18 cellular contexts compared by ENCODE assay signal in the genomic region with DNA sequence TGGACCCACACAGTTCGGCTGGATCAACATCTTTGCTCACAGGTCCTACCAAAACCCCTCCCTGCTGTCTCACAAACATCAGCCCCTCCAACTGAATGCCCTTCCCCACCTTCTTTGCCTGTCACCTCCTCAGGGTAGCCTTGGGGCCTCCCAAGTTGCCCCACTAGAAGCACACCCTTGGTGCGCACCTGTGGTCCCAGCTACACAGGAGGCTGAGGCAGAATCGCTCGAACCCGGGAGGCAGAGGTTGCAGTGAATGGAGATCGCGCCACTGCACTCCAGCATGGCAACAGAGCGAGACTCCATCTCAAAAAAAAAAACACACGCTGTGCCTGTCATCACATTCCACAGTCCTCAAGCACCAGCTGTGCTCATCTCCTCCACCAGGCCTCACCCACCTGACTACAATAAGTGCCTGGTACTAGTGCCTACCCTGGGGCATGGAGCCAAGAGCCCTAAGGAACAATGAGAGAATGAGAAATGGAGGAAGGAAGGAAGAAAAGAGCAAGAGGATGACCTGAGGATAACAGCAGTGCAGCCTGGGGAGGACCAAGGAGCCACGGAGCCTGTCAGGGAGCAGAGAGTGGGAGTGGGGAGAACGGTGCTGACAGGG. TPM values are rescaled to one million over a fixed set of nuclear protein-coding genes. Genes with fewer than 3 reads are reported as not detected.
A peak's percentile ranks its signal among the peaks of the same experiment; 100 is the strongest.
DNase-seq lines count a peak whose midpoint lies in the region; ATAC-seq, FAIRE-seq and TF ChIP-seq lines count a peak whose summit lies in the region.
"Had no signal": no experiment of that assay in that cellular context is flagged by ENCODE, and none has a peak within 500 bp of the region (broad histone marks: within the 10 kb centered on the region; RNA-seq: fewer than 3 reads in every experiment).

No MANE protein-coding gene starts in this region.

- no peak overlapping the region for H3K27ac ChIP-seq in CD4-positive, alpha-beta memory T cell (ENCODE audit: low read depth, low read length)
- H3K27ac ChIP-seq in osteoblast (ENCODE audit: low read depth, low read length): peak overlapping the region; percentile 25
- H3K27ac ChIP-seq in vagina: no peak overlapping the region
- H3K27ac ChIP-seq: KMS-11 had no signal

- no peaks in the 10 kb centered on the region for H3K27me3 Mint-ChIP-seq in CD4-positive, alpha-beta memory T cell
- no peaks in the 10 kb centered on the region for H3K27me3 Mint-ChIP-seq in activated T-helper 1 cell treated with anti-CD3 and anti-CD28 coated beads, Interleukin-12 subunit alpha, Interleukin-12 subunit beta, Interleukin-2, Interleukin-4 antibody, amounts not matched to agents 30 ng/mL and 10 ng/mL and 1 ng/mL, durations not matched to agents 14 hours and 24 hours and 36 hours (ENCODE audit: insufficient read depth)
- H3K27me3 Mint-ChIP-seq: T-cell had no signal

- no peak for TF ChIP-seq POLR2A in vagina (IDR thresholded peaks at IDR 0.05)

- no peaks in the 10 kb centered on the region for H3K4me1 ChIP-seq in CD4-positive, alpha-beta memory T cell (ENCODE audit: insufficient read depth, low read length)
- peaks cover 8% of the 10 kb centered on the region for H3K4me1 ChIP-seq in osteoblast (ENCODE audit: insufficient read depth, low read length)
- peaks cover 12% of the 10 kb centered on the region for H3K4me1 ChIP-seq in vagina

- peaks cover 23% of the 10 kb centered on the region for H4K20me1 ChIP-seq in osteoblast (ENCODE audit: insufficient read depth, low read length)

- no peaks in the 10 kb centered on the region for H3K27me3 ChIP-seq in CD4-positive, alpha-beta memory T cell (ENCODE audit: insufficient read depth, low read length)
- no peaks in the 10 kb centered on the region for H3K27me3 ChIP-seq in osteoblast (ENCODE audit: insufficient read depth, low read length)
- H3K27me3 ChIP-seq in vagina: no peaks in the 10 kb centered on the region
- H3K27me3 ChIP-seq: spleen had no signal

- no peaks in the 10 kb centered on the region for H3K9me3 ChIP-seq in CD4-positive, alpha-beta memory T cell (ENCODE audit: control insufficient read depth in 1 of 2, low read length in 2 of 2)
- no peaks in the 10 kb centered on the region for H3K9me3 ChIP-seq in osteoblast (ENCODE audit: low read depth, low read length)
- no peaks in the 10 kb centered on the region for H3K9me3 ChIP-seq in vagina
- H3K9me3 ChIP-seq: spleen had no signal

- CTCF ChIA-PET in CD4-positive, alpha-beta memory T cell (lab: Charles Lee; ENCODE audit: partially characterized antibody): no interaction called here

- peak overlapping the region in 4 of 7 donors; percentile 30 to 79 (median 49) for H3K27ac Mint-ChIP-seq in CD4-positive, alpha-beta memory T cell
- peak overlapping the region; percentile 1 for H3K27ac Mint-ChIP-seq in activated T-helper 1 cell treated with anti-CD3 and anti-CD28 coated beads, Interleukin-12 subunit alpha, Interleukin-12 subunit beta, Interleukin-2, Interleukin-4 antibody, amounts not matched to agents 30 ng/mL and 10 ng/mL and 1 ng/mL, durations not matched to agents 14 hours and 24 hours and 36 hours
- H3K27ac Mint-ChIP-seq: T-cell had no signal

- peaks cover 71% of the 10 kb centered on the region for H3K79me2 ChIP-seq in osteoblast (ENCODE audit: insufficient read depth, low read length)

- TF ChIP-seq CTCF in foreskin fibroblast (IDR thresholded peaks at IDR 0.05; ENCODE audit: low read depth, low read length) (no peak), osteoblast (IDR thresholded peaks at IDR 0.05; ENCODE audit: extremely low read depth, low read depth, low read length) (no peak), D721Med (IDR thresholded peaks at IDR 0.05; ENCODE audit: insufficient read depth, missing control alignments) (no peak), vagina (IDR thresholded peaks at IDR 0.05) (no peak)

- peaks cover 71% of the 10 kb centered on the region for H3K36me3 ChIP-seq in CD4-positive, alpha-beta memory T cell (ENCODE audit: insufficient read depth, low read length)
- H3K36me3 ChIP-seq in osteoblast (ENCODE audit: insufficient read depth, low read length) (peaks cover 67% of the 10 kb centered on the region), vagina (peaks cover 0 to 89% of the 10 kb centered on the region in 2 donors)

- H3K36me3 Mint-ChIP-seq in CD4-positive, alpha-beta memory T cell: peaks cover 53 to 84% of the 10 kb centered on the region in 2 donors
- peaks cover 56% of the 10 kb centered on the region for H3K36me3 Mint-ChIP-seq in activated T-helper 1 cell treated with anti-CD3 and anti-CD28 coated beads, Interleukin-12 subunit alpha, Interleukin-12 subunit beta, Interleukin-2, Interleukin-4 antibody, amounts not matched to agents 30 ng/mL and 10 ng/mL and 1 ng/mL, durations not matched to agents 14 hours and 24 hours and 36 hours (ENCODE audit: low read depth)

- no peak overlapping the region for H2AFZ ChIP-seq in osteoblast (ENCODE audit: low read length)

- H3K4me3 Mint-ChIP-seq in CD4-positive, alpha-beta memory T cell: no peak overlapping the region
- H3K4me3 Mint-ChIP-seq in activated T-helper 1 cell treated with anti-CD3 and anti-CD28 coated beads, Interleukin-12 subunit alpha, Interleukin-12 subunit beta, Interleukin-2, Interleukin-4 antibody, amounts not matched to agents 30 ng/mL and 10 ng/mL and 1 ng/mL, durations not matched to agents 14 hours and 24 hours and 36 hours: no peak overlapping the region
- H3K4me3 Mint-ChIP-seq: H9, T-cell had no signal

- H3K4me2 ChIP-seq in osteoblast (ENCODE audit: insufficient read depth, low read length): no peak overlapping the region
- H3K4me2 ChIP-seq: KMS-11 had no signal

- H3K4me3 ChIP-seq in CD4-positive, alpha-beta memory T cell (ENCODE audit: low read length in 2 of 2): no peak overlapping the region
- H3K4me3 ChIP-seq in foreskin fibroblast (ENCODE audit: low read depth in 1 of 2, low read length in 2 of 2): no peak overlapping the region
- H3K4me3 ChIP-seq in osteoblast (ENCODE audit: insufficient read depth, low read length): no peak overlapping the region
- H3K4me3 ChIP-seq in vagina: no peak overlapping the region
- H3K4me3 ChIP-seq: spleen had no signal

- no peak for ATAC-seq in HG02642 (IDR thresholded peaks at IDR 0.05; ENCODE audit: poor library complexity, unreplicated experiment)
- ATAC-seq: T-cell had no signal

- POLR2A ChIA-PET in CD4-positive, alpha-beta memory T cell (lab: Charles Lee; ENCODE audit: partially characterized antibody): no interaction called here

- peaks cover under 1 to 14% (median 11%) of the 10 kb centered on the region in 4 donors for H3K4me1 Mint-ChIP-seq in CD4-positive, alpha-beta memory T cell
- peaks cover 23% of the 10 kb centered on the region for H3K4me1 Mint-ChIP-seq in activated T-helper 1 cell treated with anti-CD3 and anti-CD28 coated beads, Interleukin-12 subunit alpha, Interleukin-12 subunit beta, Interleukin-2, Interleukin-4 antibody, amounts not matched to agents 30 ng/mL and 10 ng/mL and 1 ng/mL, durations not matched to agents 14 hours and 24 hours and 36 hours (ENCODE audit: low read depth)
- H3K4me1 Mint-ChIP-seq: H9 had no signal

- no peak for FAIRE-seq in D721Med (lab: Jason Lieb, UNC)

- DNase-seq in CD4-positive, alpha-beta memory T cell: no peak
- DNase-seq in activated T-helper 1 cell treated with anti-CD3 and anti-CD28 coated beads, Interleukin-12 subunit alpha, Interleukin-12 subunit beta, Interleukin-2, Interleukin-4 antibody, amounts not matched to agents 30 ng/mL and 10 ng/mL and 1 ng/mL, durations not matched to agents 14 hours and 24 hours and 36 hours (ENCODE audit: low spot score): no peak
- peak; percentile 30 to 50 for DNase-seq in foreskin fibroblast
- no peak for DNase-seq in osteoblast (ENCODE audit: insufficient read length, low spot score, missing footprints)
- DNase-seq in D721Med (ENCODE audit: insufficient read length, low spot score): no peak
- DNase-seq in DMS 273 treated with DMSO at 0.1 percent for 48 hours (lab: John Stamatoyannopoulos, UW): no peak
- DNase-seq in vagina (ENCODE audit: extremely low spot score in 2 of 2): no peak
- DNase-seq: AML-193, amygdala, DMS53, H9, mesendoderm, NCI-H1694 treated with DMSO at 0.1 percent for 48 hours, NCI-H69, spleen, T-cell had no signal

- H3K9me3 Mint-ChIP-seq in CD4-positive, alpha-beta memory T cell: peaks cover 0 to 1% (median 0%) of the 10 kb centered on the region in 8 donors
- H3K9me3 Mint-ChIP-seq in activated T-helper 1 cell treated with anti-CD3 and anti-CD28 coated beads, Interleukin-12 subunit alpha, Interleukin-12 subunit beta, Interleukin-2, Interleukin-4 antibody, amounts not matched to agents 30 ng/mL and 10 ng/mL and 1 ng/mL, durations not matched to agents 14 hours and 24 hours and 36 hours: no peaks in the 10 kb centered on the region
- H3K9me3 Mint-ChIP-seq: H9, T-cell had no signal

- intact Hi-C loops in CD4-positive, alpha-beta memory T cell (cut with micrococcal nuclease): no loop called here
- intact Hi-C loops in activated T-helper 1 cell treated with anti-CD3 and anti-CD28 coated beads, Interleukin-12 subunit alpha, Interleukin-12 subunit beta, Interleukin-2, Interleukin-4 antibody, amounts not matched to agents 30 ng/mL and 10 ng/mL and 1 ng/mL, durations not matched to agents 14 hours and 24 hours and 36 hours (cut with micrococcal nuclease): no loop called here
- intact Hi-C loops in vagina (cut with DNase I): no loop called here

RNA-seq across cellular contexts. Expression of gene RPN1, which starts 26.0 kb away (rescaled TPM):
- 100 to 1,000 TPM; 121 to 127 TPM for total RNA-seq in CD4-positive, alpha-beta memory T cell
- polyA plus RNA-seq in CD4-positive, alpha-beta memory T cell: 100 to 1,000 TPM; 249 to 320 TPM
- 190 and 194 TPM in 2 replicates for total RNA-seq in activated T-helper 1 cell treated with anti-CD3 and anti-CD28 coated beads, Interleukin-12 subunit alpha, Interleukin-12 subunit beta, Interleukin-2, Interleukin-4 antibody, amounts not matched to agents 30 ng/mL and 10 ng/mL and 1 ng/mL, durations not matched to agents 14 hours and 24 hours and 36 hours
- 467 and 473 TPM in 2 replicates for total RNA-seq in osteoblast
- 149 TPM for total RNA-seq in vagina

Comparison
In these comparisons a context has a peak if more than half of its experiments do, and no peak if none do; other contexts are left out.
1. DNase-seq: peak in foreskin fibroblast (2 of 2); none in CD4-positive, alpha-beta memory T cell (0 of 5), activated T-helper 1 cell treated with anti-CD3 and anti-CD28 coated beads, Interleukin-12 subunit alpha, Interleukin-12 subunit beta, Interleukin-2, Interleukin-4 antibody, amounts not matched to agents 30 ng/mL and 10 ng/mL and 1 ng/mL, durations not matched to agents 14 hours and 24 hours and 36 hours (single experiment), osteoblast (single experiment), D721Med (single experiment), DMS 273 treated with DMSO at 0.1 percent for 48 hours (single experiment) and vagina (0 of 2).